9 cellular contexts compared by ENCODE assay signal in the genomic region with DNA sequence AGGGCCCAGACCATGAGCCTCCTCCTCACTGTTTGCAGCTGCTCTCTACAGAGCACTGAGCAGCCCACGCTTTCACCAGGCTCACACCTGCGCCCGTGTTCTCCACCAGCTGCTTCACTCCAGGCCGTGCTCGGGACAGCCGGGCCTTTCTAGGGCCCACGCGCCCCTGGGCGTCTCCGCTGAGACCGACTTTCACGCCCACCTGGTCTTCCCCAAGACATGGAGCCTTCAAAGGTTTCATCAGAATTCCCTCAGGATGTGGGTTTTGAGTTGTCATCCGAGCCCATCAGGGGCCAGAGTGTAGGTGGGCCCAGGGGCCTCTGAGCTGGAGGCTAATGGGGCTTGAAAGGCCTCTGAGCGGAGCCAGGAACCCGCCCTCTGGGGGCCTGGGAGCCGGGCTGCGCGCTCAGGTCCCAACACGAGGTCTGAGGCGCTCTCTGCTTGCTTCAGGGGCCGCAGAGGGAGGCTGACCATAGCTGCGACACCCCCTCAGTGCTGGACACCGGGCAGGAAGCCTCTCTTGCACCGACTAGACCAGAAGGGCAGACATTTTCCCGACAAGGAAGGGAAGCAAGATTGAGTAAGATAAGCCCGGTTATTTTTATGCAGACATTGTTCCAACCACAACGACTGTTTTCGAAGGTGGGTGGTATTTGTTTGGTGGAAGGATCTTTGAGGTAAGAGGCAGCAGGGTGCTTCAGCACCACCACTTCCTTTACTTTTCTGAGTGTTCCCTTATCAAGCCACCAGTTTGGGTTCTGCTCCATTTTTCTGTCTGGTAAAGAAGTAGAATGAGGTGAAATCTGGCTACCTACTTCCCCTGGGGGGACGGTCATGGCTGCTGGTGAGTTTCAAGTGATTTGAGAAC.
DNase-seq lines count a peak whose midpoint lies in the region; ATAC-seq and FAIRE-seq lines count a peak whose summit lies in the region.
"Had no signal": no experiment of that assay in that cellular context is flagged by ENCODE, and none has a peak within 500 bp of the region (broad histone marks: within the 10 kb centered on the region; RNA-seq: fewer than 3 reads in every experiment).

No MANE protein-coding gene starts in this region.

- peak; percentile 36 for ATAC-seq in HG03108 (IDR thresholded peaks at IDR 0.05; ENCODE audit: unreplicated experiment)

- peaks cover 21% of the 10 kb centered on the region for H3K4me1 ChIP-seq in thymus (ENCODE audit: control insufficient read depth, insufficient read depth, low read length)

- WGBS in thymus = 16% methylated on average over 29 of the region's 29 CpGs

- no peaks in the 10 kb centered on the region for H3K36me3 ChIP-seq in thymus (ENCODE audit: control insufficient read depth, insufficient read depth)
- H3K36me3 ChIP-seq: SJSA1 had no signal

- H3K4me3 ChIP-seq in thymus (ENCODE audit: low read length) = no peak overlapping the region
- H3K4me3 ChIP-seq: SJSA1 had no signal

- peak overlapping the region; percentile 91 for H3K27ac ChIP-seq in thymus (ENCODE audit: low read depth)
- H3K27ac ChIP-seq: SJSA1 had no signal

- FAIRE-seq in GM19239 (lab: Jason Lieb, UNC) = peak; percentile 98

- H3K9me3 ChIP-seq in thymus (ENCODE audit: control insufficient read depth) = no peaks in the 10 kb centered on the region
- H3K9me3 ChIP-seq: SJSA1 had no signal

- no peaks in the 10 kb centered on the region for H3K27me3 ChIP-seq in thymus (ENCODE audit: control insufficient read depth, insufficient read depth)
- H3K27me3 ChIP-seq: SJSA1 had no signal

- DNase-seq in GM19239 (ENCODE audit: insufficient read length, low spot score) (peak; percentile 53), iPS-NIHi11 (ENCODE audit: low spot score) (peak; percentile 28), NCI-H526 treated with DMSO at 0.1 percent for 48 hours (lab: John Stamatoyannopoulos, UW) (no peak), NCI-H1436 (lab: John Stamatoyannopoulos, UW) (no peak), GDM1 (lab: John Stamatoyannopoulos, UW) (no peak)
- DNase-seq in activated CD4-positive, alpha-beta T cell treated with anti-CD3 and anti-CD28 coated beads for 48 hours = peak; percentile 75

Comparison
In these comparisons a context has a peak if more than half of its experiments do, and no peak if none do; other contexts are left out.
1. DNase-seq: peak in GM19239 (single experiment), activated CD4-positive, alpha-beta T cell treated with anti-CD3 and anti-CD28 coated beads for 48 hours (single experiment) and iPS-NIHi11 (single experiment); none in NCI-H526 treated with DMSO at 0.1 percent for 48 hours (single experiment), NCI-H1436 (single experiment) and GDM1 (single experiment).